Comparison of ENCODE assay signal across 13 cellular contexts in genomic region chr6:139762587-139763031, GRCh38.
DNase-seq lines count a peak whose midpoint lies in the region; ATAC-seq and FAIRE-seq lines count a peak whose summit lies in the region.
"Had no signal": no experiment of that assay in that cellular context is flagged by ENCODE, and none has a peak within 500 bp of the region (broad histone marks: within the 10 kb centered on the region; RNA-seq: fewer than 3 reads in every experiment).

No MANE protein-coding gene starts in this region.

- POLR2A ChIA-PET in naive thymus-derived CD4-positive, alpha-beta T cell (lab: Charles Lee): no interaction called here

- no peak overlapping the region for H3K27ac Mint-ChIP-seq in naive thymus-derived CD4-positive, alpha-beta T cell
- H3K27ac Mint-ChIP-seq: activated naive CD8-positive, alpha-beta T cell treated with anti-CD3 and anti-CD28 coated beads, Interleukin-2, amount 10 ng/mL, durations not matched to agents 7 days and 5 days; T-helper 2 cell treated with Interferon-gamma antibody and Interleukin-4, amounts not matched to agents 5 μg/mL and 100 μg/mL, for 36 hours had no signal

- CTCF ChIA-PET in naive thymus-derived CD4-positive, alpha-beta T cell (lab: Charles Lee): no interaction called here

- no peak overlapping the region for H3K4me3 Mint-ChIP-seq in naive thymus-derived CD4-positive, alpha-beta T cell
- H3K4me3 Mint-ChIP-seq: activated naive CD8-positive, alpha-beta T cell treated with anti-CD3 and anti-CD28 coated beads, Interleukin-2, amount 10 ng/mL, durations not matched to agents 7 days and 5 days; T-helper 2 cell treated with Interferon-gamma antibody and Interleukin-4, amounts not matched to agents 5 μg/mL and 100 μg/mL, for 36 hours had no signal

- DNase-seq in GM18507 (ENCODE audit: extremely low spot score, insufficient read length, low read depth): no peak
- DNase-seq in naive thymus-derived CD4-positive, alpha-beta T cell: no peak
- DNase-seq in GF-D8 (lab: John Stamatoyannopoulos, UW): no peak
- DNase-seq in SK-N-DZ (ENCODE audit: low spot score): no peak
- no peak for DNase-seq in NCI-H1105 treated with DMSO at 0.1 percent for 48 hours (lab: John Stamatoyannopoulos, UW)
- no peak for DNase-seq in frontal cortex (ENCODE audit: low spot score in 2 of 2)
- DNase-seq: activated naive CD8-positive, alpha-beta T cell treated with anti-CD3 and anti-CD28 coated beads, Interleukin-2, amount 10 ng/mL, durations not matched to agents 7 days and 5 days; DMS 273 treated with DMSO at 0.1 percent for 48 hours; NCI-H1694 treated with DMSO at 0.1 percent for 48 hours; pancreas had no signal

- H3K4me3 ChIP-seq in naive thymus-derived CD4-positive, alpha-beta T cell (ENCODE audit: low read length): no peak overlapping the region
- H3K4me3 ChIP-seq: pancreas had no signal

- H3K4me1 Mint-ChIP-seq in naive thymus-derived CD4-positive, alpha-beta T cell: peaks cover 0 to 13% (median 0%) of the 10 kb centered on the region in 7 donors

- no peaks in the 10 kb centered on the region for H3K36me3 Mint-ChIP-seq in naive thymus-derived CD4-positive, alpha-beta T cell
- H3K36me3 Mint-ChIP-seq: activated naive CD8-positive, alpha-beta T cell treated with anti-CD3 and anti-CD28 coated beads, Interleukin-2, amount 10 ng/mL, durations not matched to agents 7 days and 5 days had no signal

- peaks cover 0 to 3% (median 0%) of the 10 kb centered on the region in 5 donors for H3K27me3 Mint-ChIP-seq in naive thymus-derived CD4-positive, alpha-beta T cell
- H3K27me3 Mint-ChIP-seq: activated naive CD8-positive, alpha-beta T cell treated with anti-CD3 and anti-CD28 coated beads, Interleukin-2, amount 10 ng/mL, durations not matched to agents 7 days and 5 days had no signal

- H3K27ac ChIP-seq in naive thymus-derived CD4-positive, alpha-beta T cell (ENCODE audit: low read depth, low read length): no peak overlapping the region
- H3K27ac ChIP-seq: pancreas had no signal

- no peaks in the 10 kb centered on the region for H3K36me3 ChIP-seq in naive thymus-derived CD4-positive, alpha-beta T cell (ENCODE audit: control insufficient read depth in 2 of 3, insufficient read depth in 3 of 3, low read length in 3 of 3)
- H3K36me3 ChIP-seq: pancreas had no signal

- no peaks in the 10 kb centered on the region for H3K4me1 ChIP-seq in naive thymus-derived CD4-positive, alpha-beta T cell (ENCODE audit: control insufficient read depth in 2 of 2, insufficient read depth in 2 of 2, low read length in 2 of 2)

- ATAC-seq in HG03060 (IDR thresholded peaks at IDR 0.05; ENCODE audit: low read depth, unreplicated experiment): peak; percentile 28
- peak; percentile 80 for ATAC-seq in naive thymus-derived CD4-positive, alpha-beta T cell

- H3K27me3 ChIP-seq in naive thymus-derived CD4-positive, alpha-beta T cell (ENCODE audit: control insufficient read depth in 2 of 2, insufficient read depth in 2 of 2, low read length in 2 of 2): no peaks in the 10 kb centered on the region
- H3K27me3 ChIP-seq: pancreas had no signal

- no peaks in the 10 kb centered on the region for H3K9me3 ChIP-seq in naive thymus-derived CD4-positive, alpha-beta T cell (ENCODE audit: control insufficient read depth in 2 of 3, low read length in 3 of 3)
- H3K9me3 ChIP-seq: pancreas had no signal

- intact Hi-C loops in naive thymus-derived CD4-positive, alpha-beta T cell (cut with micrococcal nuclease): no loop called here

- FAIRE-seq in GM18507 (lab: Jason Lieb, UNC): peak; percentile 15
- FAIRE-seq in TTC549 (lab: Jason Lieb, UNC): peak; percentile 83
- FAIRE-seq in frontal cortex (lab: Jason Lieb, UNC): no peak

- H3K9me3 Mint-ChIP-seq in naive thymus-derived CD4-positive, alpha-beta T cell: no peaks in the 10 kb centered on the region
- H3K9me3 Mint-ChIP-seq: activated naive CD8-positive, alpha-beta T cell treated with anti-CD3 and anti-CD28 coated beads, Interleukin-2, amount 10 ng/mL, durations not matched to agents 7 days and 5 days; T-helper 2 cell treated with Interferon-gamma antibody and Interleukin-4, amounts not matched to agents 5 μg/mL and 100 μg/mL, for 36 hours had no signal
